ENCODE assay signal across 11 cellular contexts in genomic region chr11:112026784-112027410, GRCh38. TPM values are rescaled to one million over a fixed set of nuclear protein-coding genes. Genes with fewer than 3 reads are reported as not detected.
DNase-seq lines count a peak whose midpoint lies in the region; ATAC-seq, FAIRE-seq and TF ChIP-seq lines count a peak whose summit lies in the region.
"Not testable (repeated sequence)": the region's sequence is repeated elsewhere in the genome, so short reads cannot be mapped to it uniquely, and the experiment has no call there.
"Had no signal": no experiment of that assay in that cellular context is flagged by ENCODE, and none has a peak within 500 bp of the region (broad histone marks: within the 10 kb centered on the region; RNA-seq: fewer than 3 reads in every experiment).

No MANE protein-coding gene starts in this region.

- no CpG with 5 or more reads among the region's 49 CpGs for WGBS in K562 (ENCODE audit: insufficient coverage, low coverage, missing lambda C conversion rate)
- 96% methylated on average over 37 of the region's 49 CpGs for WGBS in right cardiac atrium
- 95% methylated on average over 13 of the region's 49 CpGs for WGBS in hepatocyte (ENCODE audit: low lambda C conversion rate, missing lambda C conversion rate)

- peaks cover 43% of the 10 kb centered on the region for H3K36me3 ChIP-seq in adipocyte (ENCODE audit: control insufficient read depth, insufficient read depth, low read length, severe bottlenecking)
- peaks cover 45% of the 10 kb centered on the region for H3K36me3 ChIP-seq in K562 (ENCODE audit: control insufficient read depth, insufficient read depth, low read length)
- peaks cover 41% of the 10 kb centered on the region for H3K36me3 ChIP-seq in left ventricle myocardium inferior
- not testable (repeated sequence) for H3K36me3 ChIP-seq in hepatocyte (replicated peaks; ENCODE audit: insufficient read depth, low read depth)
- peaks cover 15 to 20% of the 10 kb centered on the region in 2 donors for H3K36me3 ChIP-seq in kidney (ENCODE audit: control insufficient read depth in 1 of 2, insufficient read depth in 2 of 2, low read length in 2 of 2)

- H3K4me1 ChIP-seq in adipocyte (ENCODE audit: control insufficient read depth, insufficient read depth, low read length), result peaks cover 15% of the 10 kb centered on the region
- peaks cover 6 to 13% of the 10 kb centered on the region in 2 experiments; a peak in 3 of 5 replicates for H3K4me1 ChIP-seq in K562 (replicated peaks in 1 of 2; ENCODE audit: control insufficient read depth in 2 of 2, insufficient read depth in 2 of 2, low read length in 2 of 2)
- peaks cover 60% of the 10 kb centered on the region for H3K4me1 ChIP-seq in left ventricle myocardium inferior
- not testable (repeated sequence) for H3K4me1 ChIP-seq in right cardiac atrium (ENCODE audit: control insufficient read depth, insufficient read depth, low read length); hepatocyte (ENCODE audit: insufficient read depth); kidney (ENCODE audit: control insufficient read depth in 1 of 2, insufficient read depth in 1 of 2, low read depth in 1 of 2, low read length in 2 of 2)

- in situ Hi-C loops in K562 (cut with MboI), result not testable (repeated sequence)

- H3K9me2 ChIP-seq in hepatocyte (replicated peaks; ENCODE audit: insufficient read depth), result not testable (repeated sequence)

- H3K79me2 ChIP-seq in K562 (ENCODE audit: control insufficient read depth, insufficient read depth, low read length) (peaks cover 50% of the 10 kb centered on the region), hepatocyte (peaks cover 24% of the 10 kb centered on the region)

- not testable (repeated sequence) for H3K9me3 ChIP-seq in adipocyte (ENCODE audit: control insufficient read depth, low read length); K562 (replicated peaks; ENCODE audit: control insufficient read depth, insufficient read depth, low read depth, low read length); left ventricle myocardium inferior (replicated peaks); right cardiac atrium (ENCODE audit: control insufficient read depth, low read length); hepatocyte (ENCODE audit: low read depth); kidney (ENCODE audit: control insufficient read depth in 1 of 2, low read length in 2 of 2)

- not testable (repeated sequence) for H3K4me2 ChIP-seq in K562 (ENCODE audit: insufficient read depth, low read length)
- H3K4me2 ChIP-seq in hepatocyte, result peak overlapping the region; percentile 79

- not testable (repeated sequence) for FAIRE-seq in K562 (lab: Jason Lieb, UNC); kidney (lab: Jason Lieb, UNC)

- not testable (repeated sequence) for H3K27me3 ChIP-seq in adipocyte (replicated peaks; ENCODE audit: control insufficient read depth, insufficient read depth, low read length); K562 (ENCODE audit: control insufficient read depth in 2 of 2, insufficient read depth in 2 of 2, low read length in 2 of 2); left ventricle myocardium inferior (ENCODE audit: low read depth); right cardiac atrium (ENCODE audit: control insufficient read depth, insufficient read depth); hepatocyte

- intact Hi-C loops in K562 (cut with micrococcal nuclease); left ventricle myocardium inferior (cut with micrococcal nuclease); right cardiac atrium (cut with DNase I); kidney (cut with DNase I): not testable (repeated sequence)

- not testable (repeated sequence) for ATAC-seq in K562, right cardiac atrium

- TF ChIP-seq POLR2A in K562 (conservative IDR thresholded peaks at IDR 0.05), result not testable (repeated sequence)

- not testable (repeated sequence) for H2AFZ ChIP-seq in K562 (ENCODE audit: low read depth, low read length); hepatocyte

- not testable (repeated sequence) for H4K20me1 ChIP-seq in K562 (replicated peaks; ENCODE audit: control insufficient read depth, insufficient read depth, low read length); hepatocyte (ENCODE audit: insufficient read depth, poor library complexity, severe bottlenecking)

- CTCF ChIA-PET in K562 (lab: Yijun Ruan, JAX; ENCODE audit: low intra/inter-chr PET ratio), result not testable (repeated sequence)

- H3K4me3 ChIP-seq in adipocyte (ENCODE audit: low read length) (peak overlapping the region; percentile 34), left ventricle myocardium inferior (peak overlapping the region; percentile 79)
- not testable (repeated sequence) for H3K4me3 ChIP-seq in K562; right cardiac atrium (ENCODE audit: low read length); hepatocyte; kidney (ENCODE audit: low read length in 2 of 2)

- not testable (repeated sequence) for DNase-seq in adipocyte (ENCODE audit: low read depth); K562 (ENCODE audit: extremely low read depth in 1 of 4, low spot score in 3 of 4); left ventricle myocardium inferior; hepatocyte (ENCODE audit: low spot score)
- DNase-seq in right cardiac atrium (peak in 2 of 3 donors; percentile 37 to 57), kidney (peak; percentile 63)

- H3K27ac ChIP-seq in K562 (ENCODE audit: extremely low read depth, low read depth, low read length); left ventricle myocardium inferior (replicated peaks); right cardiac atrium (ENCODE audit: low read length); hepatocyte; kidney (ENCODE audit: low read depth in 2 of 2, low read length in 2 of 2): not testable (repeated sequence)

- H3K9me1 ChIP-seq in K562 (ENCODE audit: control insufficient read depth, insufficient read depth, low read length), result not testable (repeated sequence)

- not testable (repeated sequence) for H3K9ac ChIP-seq in adipocyte (ENCODE audit: low read length); K562 (ENCODE audit: insufficient read depth in 1 of 2, low read depth in 2 of 2, low read length in 2 of 2); kidney (ENCODE audit: low read length in 2 of 2)

- not testable (repeated sequence) for TF ChIP-seq EP300 in K562 (IDR thresholded peaks at IDR 0.05; ENCODE audit: low read length)

- not testable (repeated sequence) for TF ChIP-seq RAD21 in K562 (CRISPR knock-in tag; conservative IDR thresholded peaks at IDR 0.05 in 1 of 2, IDR thresholded peaks at IDR 0.05 in 1 of 2)

- POLR2A ChIA-PET in K562 (lab: Yijun Ruan, JAX), result not testable (repeated sequence)

- BruUV-seq in K562 (replicated peaks; lab: Mats Ljungman, UMichigan), result not testable (repeated sequence)

- not testable (repeated sequence) for TF ChIP-seq CTCF in K562 (IDR thresholded peaks at IDR 0.05 in 2 of 3, conservative IDR thresholded peaks at IDR 0.05 in 1 of 3; ENCODE audit: insufficient read depth in 2 of 3, low read depth in 1 of 3, low read length in 3 of 3); left ventricle myocardium inferior (IDR thresholded peaks at IDR 0.05; ENCODE audit: borderline replicate concordance); hepatocyte (IDR thresholded peaks at IDR 0.05; ENCODE audit: poor library complexity); kidney (IDR thresholded peaks at IDR 0.05; ENCODE audit: borderline replicate concordance, extremely low read depth, insufficient read depth)

RNA-seq across cellular contexts. Expression of gene DLAT, which starts 1.7 kb away (rescaled TPM):
- 37.3 and 58.2 TPM in 2 replicates for total RNA-seq in K562 (2011; cell fraction: chromatin; rRNA removed; ENCODE audit: low replicate concordance)
- 27.2 and 29.3 TPM in 2 replicates for total RNA-seq in K562 (2011; cell fraction: nucleolus; rRNA removed)
- total RNA-seq in K562 (2011; cell fraction: nucleoplasm; rRNA removed), result 30.0 and 42.1 TPM in 2 replicates
- total RNA-seq in K562 (2014; rRNA removed), result 98.3 and 110 TPM in 2 replicates
- 130 and 140 TPM in 2 replicates for total RNA-seq in K562 (2014; rRNA removed; fragmentation: Illumina TruSeq; extraction: Trizol)
- total RNA-seq in K562 (2015; rRNA removed; fragmentation: Illumina TruSeq; extraction: Trizol), result 113 and 125 TPM in 2 replicates
- total RNA-seq in K562 (2021), result 111 and 112 TPM in 2 replicates
- polyA plus RNA-seq in K562 (2011; rRNA removed), result 95.1 and 105 TPM in 2 replicates
- 43.0 and 56.9 TPM in 2 replicates for polyA plus RNA-seq in K562 (2011; cell fraction: cytosol; rRNA removed)
- polyA plus RNA-seq in K562 (2011; cell fraction: nucleus; rRNA removed), result 24.3 and 31.4 TPM in 2 replicates
- 51.6 and 79.9 TPM in 2 replicates for polyA plus RNA-seq in K562 (2012)
- 129 and 152 TPM in 2 replicates for polyA plus RNA-seq in K562 (2014; fragmentation: Illumina TruSeq; extraction: Trizol)
- polyA plus RNA-seq in K562 (2014; fragmentation: Nextera tagmentation; extraction: Ambion mirVana), result 10 to 100 TPM; 41.7 to 47.6 TPM
- polyA plus RNA-seq in K562 (2014; rRNA removed), result 83.9 and 85.9 TPM in 2 replicates
- polyA minus RNA-seq in K562 (2011; rRNA and poly(A)+ RNA removed), result 134 and 147 TPM in 2 replicates
- polyA minus RNA-seq in K562 (2011; cell fraction: cytosol; rRNA and poly(A)+ RNA removed), result 72.1 and 96.2 TPM in 2 replicates
- polyA minus RNA-seq in K562 (2011; cell fraction: nucleus; rRNA and poly(A)+ RNA removed), result 22.3 and 35.3 TPM in 2 replicates
- total RNA-seq in left ventricle myocardium inferior, result 176 TPM
- total RNA-seq in right cardiac atrium, result 100 to 1,000 TPM in 2 of 4 donors, 10 to 100 TPM in 2; 91.4 to 117 (median 102) TPM
- 53.7 TPM for polyA plus RNA-seq in right cardiac atrium
- 40.5 and 42.1 TPM in 2 replicates for total RNA-seq in hepatocyte
- polyA plus RNA-seq in hepatocyte, result 27.9 and 32.7 TPM in 2 replicates
- 33.1 TPM for total RNA-seq in kidney
- 27.5 TPM for polyA plus RNA-seq in kidney (ENCODE audit: insufficient read depth, low read depth, low replicate concordance)

RNA-seq across cellular contexts. Expression of gene PIH1D2, which starts 46.9 kb away (rescaled TPM):
- total RNA-seq in K562 (2011; cell fraction: chromatin; rRNA removed; ENCODE audit: low replicate concordance), result 0.97 and 1.5 TPM in 2 replicates
- 0.79 and 1.3 TPM in 2 replicates for total RNA-seq in K562 (2011; cell fraction: nucleolus; rRNA removed)
- total RNA-seq in K562 (2011; cell fraction: nucleoplasm; rRNA removed), result 1.0 and 1.9 TPM in 2 replicates
- total RNA-seq in K562 (2014; rRNA removed) (1.5 and 2.1 TPM in 2 replicates), K562 (2014; rRNA removed; fragmentation: Illumina TruSeq; extraction: Trizol) (3.3 and 3.5 TPM in 2 replicates), K562 (2015; rRNA removed; fragmentation: Illumina TruSeq; extraction: Trizol) (1.7 and 3.0 TPM in 2 replicates), K562 (2021) (1.3 and 1.5 TPM in 2 replicates), left ventricle myocardium inferior (2.2 TPM), right cardiac atrium (1 to 10 TPM; 1.2 to 1.8 (median 1.6) TPM), hepatocyte (0.60 and 1.7 TPM in 2 replicates), kidney (7.5 TPM)
- polyA plus RNA-seq in K562 (2011; rRNA removed) (1.8 and 3.8 TPM in 2 replicates), K562 (2014; fragmentation: Illumina TruSeq; extraction: Trizol) (2.5 and 2.8 TPM in 2 replicates), K562 (2014; fragmentation: Nextera tagmentation; extraction: Ambion mirVana) (1 to 10 TPM; 3.9 to 5.4 TPM), K562 (2014; rRNA removed) (1.2 and 1.6 TPM in 2 replicates), right cardiac atrium (1.8 TPM), hepatocyte (2.2 and 3.1 TPM in 2 replicates), kidney (ENCODE audit: insufficient read depth, low read depth, low replicate concordance) (6.6 TPM)
- polyA plus RNA-seq in K562 (2011; cell fraction: cytosol; rRNA removed), result 0.68 and 0.69 TPM in 2 replicates
- polyA plus RNA-seq in K562 (2011; cell fraction: nucleus; rRNA removed), result 1.8 and 2.5 TPM in 2 replicates
- 1.6 and 1.8 TPM in 2 replicates for polyA plus RNA-seq in K562 (2012)
- polyA minus RNA-seq in K562 (2011; rRNA and poly(A)+ RNA removed), result 1.4 and 1.5 TPM in 2 replicates
- polyA minus RNA-seq in K562 (2011; cell fraction: cytosol; rRNA and poly(A)+ RNA removed), result 0.86 TPM in 1 of 2 replicates, not detected in the other
- 0.67 and 0.81 TPM in 2 replicates for polyA minus RNA-seq in K562 (2011; cell fraction: nucleus; rRNA and poly(A)+ RNA removed)
- total RNA-seq: CD4-positive, alpha-beta memory T cell; CD4-positive, alpha-beta T cell had no signal
- polyA plus RNA-seq: CD14-positive monocyte; CD4-positive, alpha-beta memory T cell; CD4-positive, CD25-positive, alpha-beta regulatory T cell; CD8-positive, alpha-beta memory T cell had no signal

RNA-seq across cellular contexts. Expression of gene NKAPD1, which starts 47.2 kb away (rescaled TPM):
- total RNA-seq in K562 (2011; cell fraction: chromatin; rRNA removed; ENCODE audit: low replicate concordance), result 13.4 and 33.1 TPM in 2 replicates
- total RNA-seq in K562 (2011; cell fraction: nucleolus; rRNA removed), result 11.7 and 11.8 TPM in 2 replicates
- 20.8 and 32.0 TPM in 2 replicates for total RNA-seq in K562 (2011; cell fraction: nucleoplasm; rRNA removed)
- total RNA-seq in K562 (2014; rRNA removed), result 26.8 and 28.2 TPM in 2 replicates
- 49.7 and 62.0 TPM in 2 replicates for total RNA-seq in K562 (2014; rRNA removed; fragmentation: Illumina TruSeq; extraction: Trizol)
- total RNA-seq in K562 (2015; rRNA removed; fragmentation: Illumina TruSeq; extraction: Trizol), result 54.1 and 56.6 TPM in 2 replicates
- 25.7 and 28.1 TPM in 2 replicates for total RNA-seq in K562 (2021)
- 21.8 and 31.9 TPM in 2 replicates for polyA plus RNA-seq in K562 (2011; rRNA removed)
- 6.6 and 11.7 TPM in 2 replicates for polyA plus RNA-seq in K562 (2011; cell fraction: cytosol; rRNA removed)
- polyA plus RNA-seq in K562 (2011; cell fraction: nucleus; rRNA removed), result 16.0 and 17.8 TPM in 2 replicates
- 25.6 and 27.9 TPM in 2 replicates for polyA plus RNA-seq in K562 (2012)
- polyA plus RNA-seq in K562 (2014; fragmentation: Illumina TruSeq; extraction: Trizol), result 50.7 and 73.5 TPM in 2 replicates
- 10 to 100 TPM; 14.1 to 18.3 TPM for polyA plus RNA-seq in K562 (2014; fragmentation: Nextera tagmentation; extraction: Ambion mirVana)
- 29.3 and 45.9 TPM in 2 replicates for polyA plus RNA-seq in K562 (2014; rRNA removed)
- polyA minus RNA-seq in K562 (2011; rRNA and poly(A)+ RNA removed), result 36.4 and 38.6 TPM in 2 replicates
- 8.2 and 19.0 TPM in 2 replicates for polyA minus RNA-seq in K562 (2011; cell fraction: cytosol; rRNA and poly(A)+ RNA removed)
- 12.9 and 21.2 TPM in 2 replicates for polyA minus RNA-seq in K562 (2011; cell fraction: nucleus; rRNA and poly(A)+ RNA removed)
- total RNA-seq in left ventricle myocardium inferior, result 7.6 TPM
- 1 to 10 TPM; 8.0 to 9.8 (median 8.3) TPM for total RNA-seq in right cardiac atrium
- polyA plus RNA-seq in right cardiac atrium, result 5.0 TPM
- 21.2 and 24.6 TPM in 2 replicates for total RNA-seq in hepatocyte
- 8.8 and 21.5 TPM in 2 replicates for polyA plus RNA-seq in hepatocyte
- 21.5 TPM for total RNA-seq in kidney
- 14.3 TPM for polyA plus RNA-seq in kidney (ENCODE audit: insufficient read depth, low read depth, low replicate concordance)

RNA-seq across cellular contexts. Expression of gene TIMM8B, which starts 59.7 kb away (rescaled TPM):
- 15.0 and 19.8 TPM in 2 replicates for total RNA-seq in K562 (2011; cell fraction: chromatin; rRNA removed; ENCODE audit: low replicate concordance)
- total RNA-seq in K562 (2011; cell fraction: nucleolus; rRNA removed), result 27.7 and 34.7 TPM in 2 replicates
- 27.4 and 37.3 TPM in 2 replicates for total RNA-seq in K562 (2011; cell fraction: nucleoplasm; rRNA removed)
- 145 and 209 TPM in 2 replicates for total RNA-seq in K562 (2014; rRNA removed)
- total RNA-seq in K562 (2014; rRNA removed; fragmentation: Illumina TruSeq; extraction: Trizol), result 108 and 117 TPM in 2 replicates
- 106 and 117 TPM in 2 replicates for total RNA-seq in K562 (2015; rRNA removed; fragmentation: Illumina TruSeq; extraction: Trizol)
- total RNA-seq in K562 (2021), result 104 and 113 TPM in 2 replicates
- polyA plus RNA-seq in K562 (2011; rRNA removed), result 124 and 175 TPM in 2 replicates
- 126 and 165 TPM in 2 replicates for polyA plus RNA-seq in K562 (2011; cell fraction: cytosol; rRNA removed)
- 89.6 and 91.5 TPM in 2 replicates for polyA plus RNA-seq in K562 (2011; cell fraction: nucleus; rRNA removed)
- 85.4 and 177 TPM in 2 replicates for polyA plus RNA-seq in K562 (2012)
- polyA plus RNA-seq in K562 (2014; fragmentation: Illumina TruSeq; extraction: Trizol), result 95.8 and 105 TPM in 2 replicates
- polyA plus RNA-seq in K562 (2014; fragmentation: Nextera tagmentation; extraction: Ambion mirVana), result 100 to 1,000 TPM; 325 to 338 TPM
- polyA plus RNA-seq in K562 (2014; rRNA removed), result 200 and 208 TPM in 2 replicates
- 41.4 and 45.7 TPM in 2 replicates for polyA minus RNA-seq in K562 (2011; rRNA and poly(A)+ RNA removed)
- polyA minus RNA-seq in K562 (2011; cell fraction: cytosol; rRNA and poly(A)+ RNA removed), result 14.5 and 20.1 TPM in 2 replicates
- polyA minus RNA-seq in K562 (2011; cell fraction: nucleus; rRNA and poly(A)+ RNA removed), result 17.5 and 27.4 TPM in 2 replicates
- total RNA-seq in left ventricle myocardium inferior, result 189 TPM
- 100 to 1,000 TPM in 1 of 4 donors, 10 to 100 TPM in 3; 88.8 to 108 (median 90.9) TPM for total RNA-seq in right cardiac atrium
- polyA plus RNA-seq in right cardiac atrium, result 167 TPM
- total RNA-seq in hepatocyte, result 62.5 and 62.8 TPM in 2 replicates
- polyA plus RNA-seq in hepatocyte, result 126 and 128 TPM in 2 replicates
- total RNA-seq in kidney, result 51.3 TPM
- 167 TPM for polyA plus RNA-seq in kidney (ENCODE audit: insufficient read depth, low read depth, low replicate concordance)

RNA-seq across cellular contexts. Expression of gene SDHD, which starts 59.8 kb away (rescaled TPM):
- total RNA-seq in K562 (2011; cell fraction: chromatin; rRNA removed; ENCODE audit: low replicate concordance), result 36.9 and 54.3 TPM in 2 replicates
- total RNA-seq in K562 (2011; cell fraction: nucleolus; rRNA removed), result 66.0 and 67.4 TPM in 2 replicates
- total RNA-seq in K562 (2011; cell fraction: nucleoplasm; rRNA removed), result 67.2 and 80.8 TPM in 2 replicates
- 117 and 150 TPM in 2 replicates for total RNA-seq in K562 (2014; rRNA removed)
- 239 and 242 TPM in 2 replicates for total RNA-seq in K562 (2014; rRNA removed; fragmentation: Illumina TruSeq; extraction: Trizol)
- 156 and 174 TPM in 2 replicates for total RNA-seq in K562 (2015; rRNA removed; fragmentation: Illumina TruSeq; extraction: Trizol)
- total RNA-seq in K562 (2021), result 176 and 197 TPM in 2 replicates
- polyA plus RNA-seq in K562 (2011; rRNA removed), result 276 and 303 TPM in 2 replicates
- 544 and 575 TPM in 2 replicates for polyA plus RNA-seq in K562 (2011; cell fraction: cytosol; rRNA removed)
- 122 and 139 TPM in 2 replicates for polyA plus RNA-seq in K562 (2011; cell fraction: nucleus; rRNA removed)
- 150 and 211 TPM in 2 replicates for polyA plus RNA-seq in K562 (2012)
- 201 and 215 TPM in 2 replicates for polyA plus RNA-seq in K562 (2014; fragmentation: Illumina TruSeq; extraction: Trizol)
- polyA plus RNA-seq in K562 (2014; fragmentation: Nextera tagmentation; extraction: Ambion mirVana), result 1,000 to 10,000 TPM; 1,105 to 1,225 TPM
- 215 and 243 TPM in 2 replicates for polyA plus RNA-seq in K562 (2014; rRNA removed)
- 281 and 364 TPM in 2 replicates for polyA minus RNA-seq in K562 (2011; rRNA and poly(A)+ RNA removed)
- 120 and 142 TPM in 2 replicates for polyA minus RNA-seq in K562 (2011; cell fraction: cytosol; rRNA and poly(A)+ RNA removed)
- polyA minus RNA-seq in K562 (2011; cell fraction: nucleus; rRNA and poly(A)+ RNA removed), result 27.1 and 46.9 TPM in 2 replicates
- total RNA-seq in left ventricle myocardium inferior, result 290 TPM
- 100 to 1,000 TPM; 137 to 205 (median 167) TPM for total RNA-seq in right cardiac atrium
- polyA plus RNA-seq in right cardiac atrium, result 258 TPM
- 151 and 152 TPM in 2 replicates for total RNA-seq in hepatocyte
- 144 and 158 TPM in 2 replicates for polyA plus RNA-seq in hepatocyte
- 111 TPM for total RNA-seq in kidney
- polyA plus RNA-seq in kidney (ENCODE audit: insufficient read depth, low read depth, low replicate concordance), result 288 TPM
